In the genomic region with DNA sequence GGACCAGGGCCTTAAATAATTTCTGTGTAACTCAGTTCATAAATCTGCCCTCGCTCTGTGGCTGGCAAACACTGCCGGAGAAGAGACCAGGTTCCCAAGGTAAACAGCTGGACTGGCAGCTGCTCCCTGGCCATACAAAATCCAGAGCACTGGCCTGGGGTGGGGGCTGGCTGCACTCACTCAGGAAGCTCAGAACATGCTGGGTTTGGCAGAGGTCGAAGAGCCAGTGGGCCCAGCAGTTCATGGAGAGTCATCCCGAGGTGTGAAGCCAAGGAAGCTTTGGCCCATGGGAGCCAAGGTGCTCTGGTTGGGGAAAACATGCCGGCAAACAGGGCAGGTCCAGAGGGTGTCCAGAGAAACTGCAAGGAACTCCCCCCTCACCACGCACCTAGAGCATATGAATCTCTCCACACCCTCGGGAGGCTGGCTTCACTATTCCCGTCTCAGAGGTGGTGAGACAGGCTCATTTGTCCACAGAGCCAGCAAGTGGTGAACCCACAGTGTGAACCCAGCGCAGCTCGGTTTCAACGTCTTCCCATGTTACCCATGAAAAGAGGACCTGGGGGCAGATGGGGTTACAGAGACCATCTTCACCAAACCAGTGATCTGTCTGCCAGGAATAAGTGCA, we compare ENCODE assay signal across 15 cellular contexts.
DNase-seq lines count a peak whose midpoint lies in the region; ATAC-seq and TF ChIP-seq lines count a peak whose summit lies in the region.
"Had no signal": no experiment of that assay in that cellular context is flagged by ENCODE, and none has a peak within 500 bp of the region (broad histone marks: within the 10 kb centered on the region; RNA-seq: fewer than 3 reads in every experiment).

No MANE protein-coding gene starts in this region.

- no peaks in the 10 kb centered on the region for H3K36me3 ChIP-seq in MG63
- no peaks in the 10 kb centered on the region for H3K36me3 ChIP-seq in suprapubic skin
- no peaks in the 10 kb centered on the region for H3K36me3 ChIP-seq in mesendoderm (ENCODE audit: control insufficient read depth, insufficient read depth, low read length)
- H3K36me3 ChIP-seq: gastroesophageal sphincter had no signal

- no peaks in the 10 kb centered on the region for H3K79me1 ChIP-seq in mesendoderm (ENCODE audit: low read length)

- H3K9me3 Mint-ChIP-seq in activated T-cell treated with anti-CD3 and anti-CD28 coated beads, Interleukin-2, amount 50 U/mL, for 4 hours: no peaks in the 10 kb centered on the region
- H3K9me3 Mint-ChIP-seq in central memory CD8-positive, alpha-beta T cell: no peaks in the 10 kb centered on the region

- H3K27me3 Mint-ChIP-seq in activated T-cell treated with anti-CD3 and anti-CD28 coated beads, Interleukin-2, amount 50 U/mL, for 4 hours (ENCODE audit: low read depth): peaks cover 19% of the 10 kb centered on the region
- H3K27me3 Mint-ChIP-seq in central memory CD8-positive, alpha-beta T cell: no peaks in the 10 kb centered on the region

- no peak overlapping the region for H3K4me3 ChIP-seq in MG63
- no peak overlapping the region for H3K4me3 ChIP-seq in suprapubic skin
- no peak overlapping the region for H3K4me3 ChIP-seq in mesendoderm (ENCODE audit: low read length)
- H3K4me3 ChIP-seq: dorsolateral prefrontal cortex, gastroesophageal sphincter had no signal

- no peak overlapping the region for H2BK15ac ChIP-seq in mesendoderm (replicated peaks; ENCODE audit: low read depth)

- peaks cover 11% of the 10 kb centered on the region for H3K4me1 Mint-ChIP-seq in activated T-cell treated with anti-CD3 and anti-CD28 coated beads, Interleukin-2, amount 50 U/mL, for 4 hours (ENCODE audit: low read depth)
- peaks cover 19% of the 10 kb centered on the region for H3K4me1 Mint-ChIP-seq in central memory CD8-positive, alpha-beta T cell

- no peak for ATAC-seq in activated T-cell treated with anti-CD3 and anti-CD28 coated beads, Interleukin-2, amount 50 U/mL, for 4 hours
- peak; percentile 25 for ATAC-seq in central memory CD8-positive, alpha-beta T cell (replicated peaks; ENCODE audit: extremely low read depth, poor library complexity, severe bottlenecking)
- ATAC-seq in HG03439 (IDR thresholded peaks at IDR 0.05; ENCODE audit: unreplicated experiment): no peak
- ATAC-seq: gastroesophageal sphincter, left colon had no signal

- no peak overlapping the region for H3K4me2 ChIP-seq in mesendoderm (ENCODE audit: low read length)

- TF ChIP-seq POLR2A in suprapubic skin (IDR thresholded peaks at IDR 0.05): no peak

- H3K4me1 ChIP-seq in suprapubic skin (no peaks in the 10 kb centered on the region), mesendoderm (ENCODE audit: control insufficient read depth, low read depth, low read length) (no peaks in the 10 kb centered on the region)
- H3K4me1 ChIP-seq: gastroesophageal sphincter had no signal

- H3K9me3 ChIP-seq in MG63 (no peaks in the 10 kb centered on the region), suprapubic skin (no peaks in the 10 kb centered on the region)
- H3K9me3 ChIP-seq: gastroesophageal sphincter had no signal

- H3K79me2 ChIP-seq in mesendoderm (ENCODE audit: control insufficient read depth, insufficient read depth, low read length): no peaks in the 10 kb centered on the region

- no peaks in the 10 kb centered on the region for H3K36me3 Mint-ChIP-seq in activated T-cell treated with anti-CD3 and anti-CD28 coated beads, Interleukin-2, amount 50 U/mL, for 4 hours (ENCODE audit: insufficient read depth)
- no peaks in the 10 kb centered on the region for H3K36me3 Mint-ChIP-seq in central memory CD8-positive, alpha-beta T cell (ENCODE audit: insufficient read depth)
- H3K36me3 Mint-ChIP-seq: mesothelial cell of epicardium had no signal

- no peak overlapping the region for H3K23ac ChIP-seq in mesendoderm (ENCODE audit: low read length)

- no peak for TF ChIP-seq CTCF in suprapubic skin (IDR thresholded peaks at IDR 0.05)

- no peaks in the 10 kb centered on the region for H3K27me3 ChIP-seq in MG63
- H3K27me3 ChIP-seq in suprapubic skin: no peaks in the 10 kb centered on the region
- H3K27me3 ChIP-seq in mesendoderm (ENCODE audit: insufficient read depth, low read length, poor library complexity): no peaks in the 10 kb centered on the region
- H3K27me3 ChIP-seq: dorsolateral prefrontal cortex had no signal

- 90% methylated on average over 11 of the region's 11 CpGs for WGBS in suprapubic skin
- WGBS in mesendoderm (ENCODE audit: extremely low coverage, insufficient coverage, low lambda C conversion rate): no CpG with 5 or more reads among the region's 11 CpGs

- H3K56ac ChIP-seq in mesendoderm (ENCODE audit: low read length): no peak overlapping the region

- no peak overlapping the region for H2AK5ac ChIP-seq in mesendoderm (ENCODE audit: low read length)

- H3K18ac ChIP-seq in mesendoderm (ENCODE audit: low read length): no peak overlapping the region

- DNase-seq in activated T-cell treated with anti-CD3 and anti-CD28 coated beads, Interleukin-2, amount 50 U/mL, for 4 hours: peak; percentile 1
- DNase-seq in activated T-cell treated with anti-CD3 and anti-CD28 coated beads for 4 hours (no peak), MG63 (peak; percentile 35), suprapubic skin (ENCODE audit: low spot score in 2 of 2) (peak; percentile 39 to 58), mesendoderm (no peak), UCSD-AML1 (lab: John Stamatoyannopoulos, UW; ENCODE audit: unreplicated experiment) (no peak)
- no peak for DNase-seq in central memory CD8-positive, alpha-beta T cell (ENCODE audit: low spot score in 2 of 2)
- DNase-seq: erythroblast, NCI-H1694, NCI-H2227 treated with DMSO at 0.1 percent for 48 hours had no signal

- H2BK5ac ChIP-seq in mesendoderm (ENCODE audit: low read length): no peak overlapping the region

- H4K5ac ChIP-seq in mesendoderm (ENCODE audit: low read length): no peak overlapping the region

- no peak overlapping the region for H3K4ac ChIP-seq in mesendoderm (ENCODE audit: low read depth, low read length)

- no peak overlapping the region for H3K27ac Mint-ChIP-seq in central memory CD8-positive, alpha-beta T cell (ENCODE audit: low read depth)
- H3K27ac Mint-ChIP-seq: mesothelial cell of epicardium had no signal

- no peak overlapping the region for H4K8ac ChIP-seq in mesendoderm (ENCODE audit: low read depth, low read length)

- no peak overlapping the region for H3K9ac ChIP-seq in mesendoderm (ENCODE audit: low read length)

- no peak overlapping the region for H2BK120ac ChIP-seq in mesendoderm (ENCODE audit: low read depth, low read length)

- no peak for TF ChIP-seq EP300 in suprapubic skin (IDR thresholded peaks at IDR 0.05)

- H3K4me3 Mint-ChIP-seq in activated T-cell treated with anti-CD3 and anti-CD28 coated beads, Interleukin-2, amount 50 U/mL, for 4 hours: no peak overlapping the region
- peak overlapping the region; percentile 77 for H3K4me3 Mint-ChIP-seq in central memory CD8-positive, alpha-beta T cell
- H3K4me3 Mint-ChIP-seq: mesothelial cell of epicardium had no signal

- H3K27ac ChIP-seq in suprapubic skin: no peak overlapping the region
- no peak overlapping the region for H3K27ac ChIP-seq in mesendoderm (ENCODE audit: low read depth, low read length)
- H3K27ac ChIP-seq: dorsolateral prefrontal cortex, gastroesophageal sphincter had no signal

Comparison
In these comparisons a context has a peak if more than half of its experiments do, and no peak if none do; other contexts are left out.
1. DNase-seq: peak in activated T-cell treated with anti-CD3 and anti-CD28 coated beads, Interleukin-2, amount 50 U/mL, for 4 hours (single experiment), MG63 (single experiment) and suprapubic skin (2 of 2); none in activated T-cell treated with anti-CD3 and anti-CD28 coated beads for 4 hours (single experiment), central memory CD8-positive, alpha-beta T cell (0 of 2), mesendoderm (single experiment) and UCSD-AML1 (single experiment).